Comparison of ENCODE assay signal across 23 cellular contexts in genomic region chr22:47376322-47376700, GRCh38.
"Had no signal": no experiment of that assay in that cellular context is flagged by ENCODE, and none has a peak within 500 bp of the region (broad histone marks: within the 10 kb centered on the region; RNA-seq: fewer than 3 reads in every experiment).

No MANE protein-coding gene starts in this region.

- DNase-seq: IMR-90, Karpas-422, KG1, MG63, NCI-H1092 treated with DMSO at 0.1 percent for 48 hours, NCI-H1436, NCI-H187, NCI-H2029, NCI-H2081 treated with DMSO at 0.1 percent for 48 hours, NCI-H2171, NCI-H226, NCI-H446, NCI-H510A, NCI-H524 treated with DMSO at 0.1 percent for 48 hours, NCI-H69, NCI-H774, PC-3, SHP77 treated with DMSO at 0.1 percent for 48 hours, SJCRH30 had no signal

- H3K4me3 ChIP-seq: MG63, SJCRH30 had no signal

- H3K36me3 ChIP-seq: MG63, SJCRH30 had no signal

- H3K4me1 ChIP-seq: SJCRH30 had no signal

- H3K9me3 ChIP-seq: MG63, SJCRH30 had no signal

- H3K27ac ChIP-seq: RWPE1, SJCRH30 had no signal

- ATAC-seq: Panc1, PC-3, Right ventricle myocardium inferior, SK-N-SH treated with all-trans-retinoic acid at 6 μM for 48 hours had no signal

- H3K27me3 ChIP-seq: MG63, SJCRH30 had no signal
